11 cellular contexts compared by ENCODE assay signal in the genomic region with DNA sequence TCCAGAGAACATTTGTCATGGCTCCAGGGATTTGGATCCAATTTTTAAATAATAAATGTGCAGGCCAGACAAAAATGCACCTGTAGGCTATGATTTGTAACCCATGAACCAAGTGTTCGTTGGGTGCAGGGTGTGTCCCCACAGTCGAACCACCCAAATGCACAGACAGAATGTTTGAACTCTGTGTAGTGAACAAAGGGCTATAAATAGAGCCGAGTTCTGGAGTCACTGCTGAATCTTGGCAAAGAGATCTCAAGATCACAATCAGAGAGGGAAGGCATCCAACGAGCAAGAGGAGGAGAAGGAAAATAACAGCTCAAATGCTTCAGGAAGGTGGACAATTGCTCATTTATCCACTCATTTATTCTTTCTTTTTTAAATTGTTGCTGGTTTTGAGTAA.
"Had no signal": no experiment of that assay in that cellular context is flagged by ENCODE, and none has a peak within 500 bp of the region (broad histone marks: within the 10 kb centered on the region; RNA-seq: fewer than 3 reads in every experiment).

No MANE protein-coding gene starts in this region.

- ATAC-seq: activated CD4-positive, alpha-beta T cell treated with anti-CD3 and anti-CD28 coated beads for 36 hours; foreskin keratinocyte; left lobe of liver; natural killer cell treated with Interleukin-12 subunit alpha and Interleukin-12 subunit beta and Interleukin-15 and Interleukin-18, amount 100 ng/mL, for 72 hours; stimulated activated effector memory CD8-positive, alpha-beta T cell treated with anti-CD3 and anti-CD28 coated beads, Interleukin-12 subunit alpha, Interleukin-12 subunit beta, amount 100 ng/mL, for 72 hours had no signal

- DNase-seq: activated CD4-positive, alpha-beta T cell treated with anti-CD3 and anti-CD28 coated beads for 36 hours; activated CD4-positive, alpha-beta T cell treated with anti-CD3 and anti-CD28 coated beads, Interleukin-2, amount 50 U/mL, for 48 hours; endodermal cell; foreskin keratinocyte; posterior cingulate gyrus; stimulated activated CD4-positive, alpha-beta T cell treated with anti-CD3 and anti-CD28 coated beads, Interleukin-4, amount 100 ng/mL, for 24 hours; stomach; trophoblast cell had no signal
